Comparison of ENCODE assay signal across 10 cellular contexts in the genomic region with DNA sequence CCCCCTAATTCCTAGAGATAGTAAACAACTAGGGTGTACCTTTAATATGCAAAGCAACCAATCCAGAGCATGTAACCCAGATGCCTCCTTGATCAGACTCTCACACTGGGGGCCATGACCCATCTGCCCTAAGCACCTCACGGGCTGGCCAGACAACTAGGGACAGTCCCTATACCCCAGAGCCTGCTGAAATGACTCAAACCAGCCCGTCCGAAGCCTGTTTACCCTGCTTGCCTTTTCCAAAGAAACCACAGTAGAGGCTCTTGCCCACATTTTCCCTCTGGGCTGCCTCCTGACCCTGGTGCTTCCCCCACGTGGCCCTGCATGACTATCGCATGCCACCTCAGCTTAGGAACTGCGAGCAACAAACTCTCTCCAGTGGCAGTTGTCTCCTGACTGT. TPM values are rescaled to one million over a fixed set of nuclear protein-coding genes. Genes with fewer than 3 reads are reported as not detected.
A peak's percentile ranks its signal among the peaks of the same experiment; 100 is the strongest.
DNase-seq lines count a peak whose midpoint lies in the region; ATAC-seq, FAIRE-seq and TF ChIP-seq lines count a peak whose summit lies in the region.
"Had no signal": no experiment of that assay in that cellular context is flagged by ENCODE, and none has a peak within 500 bp of the region (broad histone marks: within the 10 kb centered on the region; RNA-seq: fewer than 3 reads in every experiment).

No MANE protein-coding gene starts in this region.

- no peak for TF ChIP-seq POLR2A in GM12892 (IDR thresholded peaks at IDR 0.05; ENCODE audit: low read depth, low read length)

- DNase-seq in GM12892 (ENCODE audit: insufficient read length) = no peak
- DNase-seq in globus pallidus (ENCODE audit: low spot score) = peak; percentile 13
- DNase-seq in NCI-H524 treated with DMSO at 0.1 percent for 48 hours (lab: John Stamatoyannopoulos, UW) = no peak
- DNase-seq in T-helper 9 cell = no peak
- no peak for DNase-seq in NCI-H774 (lab: John Stamatoyannopoulos, UW)
- DNase-seq in HUDEP-2 (lab: John Stamatoyannopoulos, UW; ENCODE audit: unreplicated experiment in 76 of 76) = no peak
- DNase-seq: RPMI8226 had no signal

- FAIRE-seq in GM12892 (lab: Jason Lieb, UNC) = peak; percentile 58
- FAIRE-seq: colon had no signal

- peak; percentile 70 for ATAC-seq in GM21515 (IDR thresholded peaks at IDR 0.05; ENCODE audit: unreplicated experiment)
- peak; percentile 77 for ATAC-seq in HG03558 (IDR thresholded peaks at IDR 0.05; ENCODE audit: extremely low read depth, unreplicated experiment)

RNA-seq across cellular contexts. Expression of a gene that starts 46.2 kb away (rescaled TPM):
- polyA plus RNA-seq in GM12892 (2012; ENCODE audit: missing spikeins) = 313 TPM
